16 cellular contexts compared by ENCODE assay signal in the genomic region with DNA sequence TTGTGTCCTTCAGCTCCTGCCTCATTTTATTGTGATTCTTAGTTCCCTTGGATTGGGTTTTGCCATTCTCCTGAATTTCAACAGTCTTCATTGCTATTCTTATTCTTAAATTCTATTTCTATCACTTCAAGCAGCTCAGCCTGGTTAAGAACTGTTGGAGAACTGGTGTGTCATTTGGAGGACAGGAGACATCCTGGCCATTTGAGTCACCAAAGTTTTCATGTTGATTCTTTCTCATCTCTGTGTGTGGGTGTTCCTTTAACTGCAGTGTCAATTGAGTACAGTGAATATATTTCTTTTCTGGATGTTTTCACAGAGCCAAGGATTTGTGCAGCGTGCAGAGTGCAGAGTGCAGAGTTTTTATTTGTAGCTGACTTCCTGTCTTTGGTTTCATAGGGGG. TPM values are rescaled to one million over a fixed set of nuclear protein-coding genes. Genes with fewer than 3 reads are reported as not detected.
A peak's percentile ranks its signal among the peaks of the same experiment; 100 is the strongest.
DNase-seq lines count a peak whose midpoint lies in the region; ATAC-seq, FAIRE-seq and TF ChIP-seq lines count a peak whose summit lies in the region.
"Had no signal": no experiment of that assay in that cellular context is flagged by ENCODE, and none has a peak within 500 bp of the region (broad histone marks: within the 10 kb centered on the region; RNA-seq: fewer than 3 reads in every experiment).

No MANE protein-coding gene starts in this region.

- no peak for TF ChIP-seq RAD21 in GM12878 (IDR thresholded peaks at IDR 0.05; ENCODE audit: insufficient read depth, low read depth, low read length)

- no peak for DNase-seq in activated naive CD8-positive, alpha-beta T cell treated with anti-CD3 and anti-CD28 coated beads, Interleukin-2, amount 50 U/mL, for 24 hours
- DNase-seq in activated naive CD8-positive, alpha-beta T cell treated with anti-CD3 and anti-CD28 coated beads for 36 hours, result no peak
- DNase-seq in GM12878 (ENCODE audit: low read depth, low spot score), result no peak
- no peak for DNase-seq in middle frontal gyrus (ENCODE audit: extremely low spot score, low spot score)
- no peak for DNase-seq in AML-193 (lab: John Stamatoyannopoulos, UW)
- DNase-seq in WTC11 (ENCODE audit: low spot score), result no peak
- DNase-seq: BE2C; CD4-positive, alpha-beta memory T cell; DMS153; DMS79 treated with DMSO at 0.1 percent for 48 hours; GDM1; H7 had no signal

- H3K9me2 ChIP-seq in SU-DHL-6 (replicated peaks; ENCODE audit: insufficient read depth, low read length), result no peaks in the 10 kb centered on the region

- no peaks in the 10 kb centered on the region for H3K27me3 Mint-ChIP-seq in activated naive CD8-positive, alpha-beta T cell treated with anti-CD3 and anti-CD28 coated beads, Interleukin-2, amount 50 U/mL, for 24 hours
- H3K27me3 Mint-ChIP-seq in activated naive CD8-positive, alpha-beta T cell treated with anti-CD3 and anti-CD28 coated beads for 36 hours, result peaks cover 4% of the 10 kb centered on the region
- H3K27me3 Mint-ChIP-seq in WTC11 (ENCODE audit: low read depth), result no peaks in the 10 kb centered on the region; the same call in 1 of the 2 replicates

- H3F3A ChIP-seq in SU-DHL-6 (ENCODE audit: insufficient read depth), result no peaks in the 10 kb centered on the region

- no peak for FAIRE-seq in GM12878 (lab: Jason Lieb, UNC)
- FAIRE-seq: D721Med had no signal

- no peak overlapping the region for H3K4me3 Mint-ChIP-seq in activated naive CD8-positive, alpha-beta T cell treated with anti-CD3 and anti-CD28 coated beads, Interleukin-2, amount 50 U/mL, for 24 hours
- no peak overlapping the region for H3K4me3 Mint-ChIP-seq in activated naive CD8-positive, alpha-beta T cell treated with anti-CD3 and anti-CD28 coated beads for 36 hours
- no peak overlapping the region for H3K4me3 Mint-ChIP-seq in WTC11
- H3K4me3 Mint-ChIP-seq: GM23338 had no signal

- H3K9me3 ChIP-seq in SU-DHL-6 (ENCODE audit: insufficient read depth, low read length), result peaks cover 7% of the 10 kb centered on the region; the same call in 1 of the 2 replicates
- H3K9me3 ChIP-seq in GM12878 (replicated peaks; ENCODE audit: control insufficient read depth, insufficient read depth, low read length), result peaks cover 51% of the 10 kb centered on the region

- H3K27ac Mint-ChIP-seq in activated naive CD8-positive, alpha-beta T cell treated with anti-CD3 and anti-CD28 coated beads, Interleukin-2, amount 50 U/mL, for 24 hours, result no peak overlapping the region
- no peak overlapping the region for H3K27ac Mint-ChIP-seq in activated naive CD8-positive, alpha-beta T cell treated with anti-CD3 and anti-CD28 coated beads for 36 hours
- no peak overlapping the region for H3K27ac Mint-ChIP-seq in WTC11
- H3K27ac Mint-ChIP-seq: CD4-positive, alpha-beta memory T cell; GM23338 had no signal

- peak overlapping the region; percentile 46 for H2AFZ ChIP-seq in SU-DHL-6 (ENCODE audit: low read depth, low read length, severe bottlenecking)
- no peak overlapping the region for H2AFZ ChIP-seq in GM12878 (ENCODE audit: control insufficient read depth, low read depth, low read length)

- RAD21 ChIA-PET in GM12878 (lab: Charles Lee; ENCODE audit: unreplicated experiment), result no interaction called here

- POLR2A ChIA-PET in GM12878 (lab: Charles Lee), result no interaction called here
- POLR2A ChIA-PET in WTC11 (lab: Charles Lee), result no interaction called here

- no peak for TF ChIP-seq EP300 in GM12878 (IDR thresholded peaks at IDR 0.05; ENCODE audit: borderline replicate concordance in 1 of 2, control insufficient read depth in 1 of 2, low read depth in 2 of 2, low read length in 2 of 2)

- H4K20me1 ChIP-seq in SU-DHL-6 (ENCODE audit: low read depth, low read length) (no peaks in the 10 kb centered on the region), GM12878 (ENCODE audit: control insufficient read depth, insufficient read depth) (no peaks in the 10 kb centered on the region)

- no TSS peak for BruUV-seq in GM12878 (replicated peaks; lab: Mats Ljungman, UMichigan)

- H3K27ac ChIP-seq in SU-DHL-6 (ENCODE audit: low read depth, low read length), result peak overlapping the region; percentile 32; the same call in 1 of the 2 replicates
- H3K27ac ChIP-seq in GM12878 (ENCODE audit: control insufficient read depth, insufficient read depth), result no peak overlapping the region
- H3K27ac ChIP-seq: C4-2B had no signal

- SMC1A ChIA-PET in GM12878 (lab: Charles Lee; ENCODE audit: uncharacterized antibody, unreplicated experiment), result interaction anchor here (0.6 to 5.4 kb wide), 5 partner anchors 9 to 744 kb away, joined by 3 to 26 read pairs (median 4); a partner anchor contains a TSS

- ATAC-seq in activated naive CD8-positive, alpha-beta T cell treated with anti-CD3 and anti-CD28 coated beads, Interleukin-2, amount 50 U/mL, for 24 hours, result peak; percentile 36
- no peak for ATAC-seq in GM12878
- no peak for ATAC-seq in WTC11
- ATAC-seq: GM23338 had no signal

- H3K79me2 ChIP-seq in SU-DHL-6 (ENCODE audit: insufficient read depth, low read length) (no peaks in the 10 kb centered on the region), GM12878 (ENCODE audit: control insufficient read depth, insufficient read depth, low read length) (no peaks in the 10 kb centered on the region)

- no peak overlapping the region for H3K9ac ChIP-seq in SU-DHL-6 (ENCODE audit: low read length)
- H3K9ac ChIP-seq in GM12878 (ENCODE audit: control insufficient read depth, insufficient read depth, low read length), result no peak overlapping the region

- peaks cover 8% of the 10 kb centered on the region for H3K36me3 Mint-ChIP-seq in activated naive CD8-positive, alpha-beta T cell treated with anti-CD3 and anti-CD28 coated beads, Interleukin-2, amount 50 U/mL, for 24 hours (ENCODE audit: low read depth)
- peaks cover 14% of the 10 kb centered on the region for H3K36me3 Mint-ChIP-seq in activated naive CD8-positive, alpha-beta T cell treated with anti-CD3 and anti-CD28 coated beads for 36 hours
- peaks cover 12% of the 10 kb centered on the region for H3K36me3 Mint-ChIP-seq in WTC11

- intact Hi-C loops in GM12878 (cut with micrococcal nuclease; ENCODE audit: unreplicated experiment), result no loop called here

- H3K27me3 ChIP-seq in SU-DHL-6 (ENCODE audit: low read length) (no peaks in the 10 kb centered on the region), GM12878 (replicated peaks in 1 of 2; ENCODE audit: control insufficient read depth in 2 of 2, insufficient read depth in 2 of 2, low read length in 1 of 2) (no peaks in the 10 kb centered on the region)
- H3K27me3 ChIP-seq: BE2C had no signal

- H3K4me2 ChIP-seq in SU-DHL-6 (ENCODE audit: low read depth, low read length, poor library complexity, severe bottlenecking) (no peak overlapping the region), GM12878 (ENCODE audit: control insufficient read depth, insufficient read depth) (no peak overlapping the region)
- H3K4me2 ChIP-seq: GM23338 had no signal

- H3K9me3 Mint-ChIP-seq in activated naive CD8-positive, alpha-beta T cell treated with anti-CD3 and anti-CD28 coated beads, Interleukin-2, amount 50 U/mL, for 24 hours, result peaks cover 33% of the 10 kb centered on the region
- H3K9me3 Mint-ChIP-seq in activated naive CD8-positive, alpha-beta T cell treated with anti-CD3 and anti-CD28 coated beads for 36 hours, result peaks cover 28% of the 10 kb centered on the region
- H3K9me3 Mint-ChIP-seq in WTC11, result peaks cover 48% of the 10 kb centered on the region

- in situ Hi-C loops in GM12878 (cut with MboI), result no loop called here

- peaks cover 39% of the 10 kb centered on the region for H3K4me1 ChIP-seq in GM12878 (ENCODE audit: control insufficient read depth, insufficient read depth, low read length)
- H3K4me1 ChIP-seq: BE2C had no signal

- 0% methylated on average over 1 of the region's 1 CpG for WGBS in GM12878 (ENCODE audit: insufficient coverage, insufficient replicate concordance, low lambda C conversion rate, missing lambda C conversion rate)

- peaks cover 3% of the 10 kb centered on the region for H3K4me1 Mint-ChIP-seq in activated naive CD8-positive, alpha-beta T cell treated with anti-CD3 and anti-CD28 coated beads, Interleukin-2, amount 50 U/mL, for 24 hours
- H3K4me1 Mint-ChIP-seq in activated naive CD8-positive, alpha-beta T cell treated with anti-CD3 and anti-CD28 coated beads for 36 hours, result no peaks in the 10 kb centered on the region
- no peaks in the 10 kb centered on the region for H3K4me1 Mint-ChIP-seq in WTC11
- H3K4me1 Mint-ChIP-seq: CD4-positive, alpha-beta memory T cell; GM23338 had no signal

- no peak overlapping the region for H3K4me3 ChIP-seq in SU-DHL-6 (ENCODE audit: insufficient read depth, low read length, poor library complexity, severe bottlenecking)
- H3K4me3 ChIP-seq in GM12878, result no peak overlapping the region
- H3K4me3 ChIP-seq: GM23338 had no signal

- CTCF ChIA-PET in GM12878 (lab: Yijun Ruan, JAX), result interaction anchor here (1.2 to 2.9 kb wide), 3 partner anchors 8 to 19 kb away, joined by 3 to 9 read pairs (median 4); no protein-coding TSS in a partner anchor
- CTCF ChIA-PET in WTC11 (lab: Charles Lee), result no interaction called here

- no peak for TF ChIP-seq CTCF in SU-DHL-6 (IDR thresholded peaks at IDR 0.05; ENCODE audit: insufficient read depth, low read length, poor library complexity, severe bottlenecking)
- no peak for TF ChIP-seq CTCF in GM12878 (IDR thresholded peaks at IDR 0.05 in 2 of 3, conservative IDR thresholded peaks at IDR 0.05 in 1 of 3; ENCODE audit: control insufficient read depth in 2 of 3, extremely low read depth in 1 of 3, insufficient read depth in 1 of 3, low read depth in 3 of 3, low read length in 3 of 3)
- TF ChIP-seq CTCF in WTC11 (IDR thresholded peaks at IDR 0.05), result no peak

- TF ChIP-seq POLR2A in GM12878 (IDR thresholded peaks at IDR 0.05; ENCODE audit: low read depth, low read length), result no peak

- H3K36me3 ChIP-seq in SU-DHL-6 (ENCODE audit: low read length), result no peaks in the 10 kb centered on the region
- no peaks in the 10 kb centered on the region for H3K36me3 ChIP-seq in GM12878 (ENCODE audit: control insufficient read depth in 2 of 2, insufficient read depth in 2 of 2, low read length in 1 of 2)
- H3K36me3 ChIP-seq: BE2C had no signal

RNA-seq across cellular contexts. Expression of a gene that starts 33.5 kb away (rescaled TPM):
- 10 to 100 TPM; 48.5 to 54.9 TPM for total RNA-seq in activated naive CD8-positive, alpha-beta T cell treated with anti-CD3 and anti-CD28 coated beads for 36 hours
- total RNA-seq in GM12878 (2013; cell fraction: nucleolus; rRNA removed), result 122 and 123 TPM in 2 replicates
- total RNA-seq in GM12878 (2014; rRNA removed), result 29.9 and 34.7 TPM in 2 replicates
- 37.4 and 37.7 TPM in 2 replicates for total RNA-seq in GM12878 (2014; rRNA removed; fragmentation: Illumina TruSeq; extraction: Trizol)
- 35.9 and 36.1 TPM in 2 replicates for total RNA-seq in GM12878 (2021)
- polyA plus RNA-seq in GM12878 (2011; ENCODE audit: low read depth), result 19.2 TPM
- 55.6 and 59.6 TPM in 2 replicates for polyA plus RNA-seq in GM12878 (2011; rRNA removed)
- polyA plus RNA-seq in GM12878 (2011; cell fraction: cytosol; rRNA removed), result 35.8 and 36.2 TPM in 2 replicates
- 52.0 and 66.4 TPM in 2 replicates for polyA plus RNA-seq in GM12878 (2011; cell fraction: nucleus; rRNA removed)
- polyA plus RNA-seq in GM12878 (2012), result 14.2 and 24.2 TPM in 2 replicates
- 32.2 and 37.7 TPM in 2 replicates for polyA plus RNA-seq in GM12878 (2014; fragmentation: Illumina TruSeq; extraction: Trizol)
- polyA plus RNA-seq in GM12878 (2014; fragmentation: Nextera tagmentation; extraction: Ambion mirVana), result 100 to 1,000 TPM in 1 of 2 experiments, 10 to 100 TPM in 1; 95.8 to 117 TPM
- polyA plus RNA-seq in GM12878 (2014; rRNA removed), result 28.0 and 35.7 TPM in 2 replicates
- polyA plus RNA-seq in GM12878 (2016; fragmentation: Nextera tagmentation; extraction: Ambion mirVana), result 10 to 100 TPM; 45.2 to 53.2 TPM
- 44.2 and 51.9 TPM in 2 replicates for polyA minus RNA-seq in GM12878 (2011; rRNA and poly(A)+ RNA removed)
- 12.8 and 14.3 TPM in 2 replicates for polyA minus RNA-seq in GM12878 (2011; cell fraction: cytosol; rRNA and poly(A)+ RNA removed)
- 64.9 and 86.9 TPM in 2 replicates for polyA minus RNA-seq in GM12878 (2011; cell fraction: nucleus; rRNA and poly(A)+ RNA removed)
- 40.7 to 43.6 TPM (median 41.8 TPM) in 3 replicates for total RNA-seq in WTC11 (2021)
